In the genomic region with DNA sequence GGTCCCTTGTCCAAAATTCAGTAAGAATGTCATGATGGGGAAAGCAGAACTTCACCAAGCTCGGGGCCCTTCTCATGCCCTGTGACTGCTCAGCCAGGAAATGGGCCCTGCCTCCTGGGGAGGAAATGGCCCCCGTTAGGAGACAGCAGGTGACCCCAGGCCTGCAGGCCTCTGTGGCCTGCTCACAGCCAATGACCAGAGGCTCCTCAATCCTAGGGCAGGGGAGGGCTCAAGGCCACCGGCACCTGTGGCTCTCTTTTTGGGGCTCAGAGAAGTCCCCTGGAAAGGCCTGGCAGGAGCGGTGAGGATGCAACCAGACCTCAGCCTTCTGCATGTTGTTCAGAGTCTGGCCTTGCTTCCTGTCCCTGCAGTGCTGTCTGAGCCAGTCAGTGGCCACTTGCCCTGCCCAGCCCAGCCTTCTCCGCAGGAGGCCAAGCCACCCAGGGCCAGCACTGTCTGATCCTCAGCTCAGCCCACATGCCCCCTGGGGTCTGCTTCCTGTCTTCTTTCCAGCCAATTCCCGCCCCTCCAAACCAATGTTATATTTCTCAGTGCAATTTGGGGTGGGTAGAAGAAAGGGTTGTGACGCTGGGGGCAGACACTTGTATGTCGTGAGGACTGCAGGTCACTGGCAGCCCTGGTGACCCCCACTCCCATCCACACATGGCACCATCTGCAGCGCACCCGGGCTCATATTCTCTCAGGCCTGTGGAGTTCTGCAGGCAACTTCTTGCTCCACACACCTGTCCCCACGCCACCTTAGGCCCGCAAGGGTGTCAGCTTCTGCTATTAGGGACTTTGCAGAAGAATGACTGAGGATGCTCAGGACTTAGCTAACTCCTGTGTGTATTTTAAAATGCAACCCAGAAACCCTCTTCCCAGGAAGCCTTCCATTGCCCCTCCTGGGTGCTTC, we compare ENCODE assay signal across 8 cellular contexts.
DNase-seq lines count a peak whose midpoint lies in the region; ATAC-seq and TF ChIP-seq lines count a peak whose summit lies in the region.

No MANE protein-coding gene starts in this region.

- CTCF ChIA-PET in activated CD4-positive, alpha-beta T cell treated with anti-CD3 and anti-CD28 coated beads for 36 hours (lab: Charles Lee): interaction anchor here (1.2 to 1.9 kb wide), 5 partner anchors 11 to 53 kb away, joined by 3 to 11 read pairs (median 6); no protein-coding TSS in a partner anchor

- no peak for ATAC-seq in activated CD4-positive, alpha-beta T cell treated with anti-CD3 and anti-CD28 coated beads for 36 hours
- ATAC-seq in central memory CD8-positive, alpha-beta T cell (replicated peaks; ENCODE audit: extremely low read depth, poor library complexity, severe bottlenecking): no peak
- no peak for ATAC-seq in psoas muscle
- no peak for ATAC-seq in GM21515 (IDR thresholded peaks at IDR 0.05; ENCODE audit: unreplicated experiment)

- H3K27ac Mint-ChIP-seq in activated CD4-positive, alpha-beta T cell treated with anti-CD3 and anti-CD28 coated beads for 36 hours: peak overlapping the region; percentile 96
- no peak overlapping the region for H3K27ac Mint-ChIP-seq in central memory CD8-positive, alpha-beta T cell (ENCODE audit: low read depth)

- TF ChIP-seq CTCF in psoas muscle (IDR thresholded peaks at IDR 0.05): no peak

- intact Hi-C loops in activated CD4-positive, alpha-beta T cell treated with anti-CD3 and anti-CD28 coated beads for 36 hours (cut with DNase I, micrococcal nuclease): no loop called here
- intact Hi-C loops in psoas muscle (cut with DNase I): no loop called here

- no peaks in the 10 kb centered on the region for H3K27me3 Mint-ChIP-seq in activated CD4-positive, alpha-beta T cell treated with anti-CD3 and anti-CD28 coated beads for 36 hours
- H3K27me3 Mint-ChIP-seq in central memory CD8-positive, alpha-beta T cell: no peaks in the 10 kb centered on the region

- POLR2A ChIA-PET in activated CD4-positive, alpha-beta T cell treated with anti-CD3 and anti-CD28 coated beads for 36 hours (lab: Charles Lee): interaction anchor here (0.6 kb wide), 2 partner anchors 74 to 1431 kb away, joined by 6 to 8 read pairs; no protein-coding TSS in a partner anchor

- no peaks in the 10 kb centered on the region for H3K9me3 Mint-ChIP-seq in activated CD4-positive, alpha-beta T cell treated with anti-CD3 and anti-CD28 coated beads for 36 hours (ENCODE audit: low read depth)
- H3K9me3 Mint-ChIP-seq in central memory CD8-positive, alpha-beta T cell: no peaks in the 10 kb centered on the region

- H3K27ac ChIP-seq in psoas muscle: peak overlapping the region; percentile 77

- H3K36me3 Mint-ChIP-seq in activated CD4-positive, alpha-beta T cell treated with anti-CD3 and anti-CD28 coated beads for 36 hours (ENCODE audit: low read depth): peaks cover 8% of the 10 kb centered on the region
- H3K36me3 Mint-ChIP-seq in central memory CD8-positive, alpha-beta T cell (ENCODE audit: insufficient read depth): peaks cover 40% of the 10 kb centered on the region

- no peak overlapping the region for H3K4me3 ChIP-seq in psoas muscle

- no peak for DNase-seq in activated CD4-positive, alpha-beta T cell treated with anti-CD3 and anti-CD28 coated beads for 36 hours
- no peak for DNase-seq in activated CD4-positive, alpha-beta T cell treated with anti-CD3 and anti-CD28 coated beads, Interleukin-2, amount 50 U/mL, for 48 hours
- DNase-seq in NCI-H146 treated with DMSO at 0.1 percent for 48 hours (lab: John Stamatoyannopoulos, UW; ENCODE audit: unreplicated experiment): peak; percentile 84
- DNase-seq in central memory CD8-positive, alpha-beta T cell (ENCODE audit: low spot score in 2 of 2): no peak
- DNase-seq in psoas muscle: peak; percentile 19 to 54
- no peak for DNase-seq in cerebellum (ENCODE audit: low spot score)
- DNase-seq in NCI-H82 treated with DMSO at 0.1 percent for 48 hours (lab: John Stamatoyannopoulos, UW; ENCODE audit: unreplicated experiment): no peak

- peaks cover 6% of the 10 kb centered on the region for H3K4me1 Mint-ChIP-seq in activated CD4-positive, alpha-beta T cell treated with anti-CD3 and anti-CD28 coated beads for 36 hours
- peaks cover 24% of the 10 kb centered on the region for H3K4me1 Mint-ChIP-seq in central memory CD8-positive, alpha-beta T cell

- WGBS in psoas muscle, 3 donors: 67 to 79% (median 79%) methylated on average over 12 of the region's 12 CpGs

- no peaks in the 10 kb centered on the region for H3K36me3 ChIP-seq in psoas muscle (ENCODE audit: insufficient read depth in 1 of 2, low read depth in 1 of 2)

- peaks cover 58% of the 10 kb centered on the region for H3K4me1 ChIP-seq in psoas muscle

- peak overlapping the region; percentile 67 for H3K4me3 Mint-ChIP-seq in activated CD4-positive, alpha-beta T cell treated with anti-CD3 and anti-CD28 coated beads for 36 hours
- peak overlapping the region; percentile 83 for H3K4me3 Mint-ChIP-seq in central memory CD8-positive, alpha-beta T cell

- H3K9me3 ChIP-seq in psoas muscle: no peaks in the 10 kb centered on the region

- no peaks in the 10 kb centered on the region for H3K27me3 ChIP-seq in psoas muscle (ENCODE audit: insufficient read depth in 3 of 3, low read length in 2 of 3)

Comparison
In these comparisons a context has a peak if more than half of its experiments do, and no peak if none do; other contexts are left out.
1. DNase-seq: peak in NCI-H146 treated with DMSO at 0.1 percent for 48 hours (single experiment) and psoas muscle (2 of 2); none in activated CD4-positive, alpha-beta T cell treated with anti-CD3 and anti-CD28 coated beads for 36 hours (single experiment), activated CD4-positive, alpha-beta T cell treated with anti-CD3 and anti-CD28 coated beads, Interleukin-2, amount 50 U/mL, for 48 hours (0 of 2), central memory CD8-positive, alpha-beta T cell (0 of 2), cerebellum (single experiment) and NCI-H82 treated with DMSO at 0.1 percent for 48 hours (single experiment).